ENCODE assay signal across 15 cellular contexts in genomic region chr3:131081224-131081623, GRCh38. TPM values are rescaled to one million over a fixed set of nuclear protein-coding genes. Genes with fewer than 3 reads are reported as not detected.
A peak's percentile ranks its signal among the peaks of the same experiment; 100 is the strongest.
DNase-seq lines count a peak whose midpoint lies in the region; ATAC-seq and TF ChIP-seq lines count a peak whose summit lies in the region.
"Had no signal": no experiment of that assay in that cellular context is flagged by ENCODE, and none has a peak within 500 bp of the region (broad histone marks: within the 10 kb centered on the region; RNA-seq: fewer than 3 reads in every experiment).

No MANE protein-coding gene starts in this region.

- no peak overlapping the region for H4K5ac ChIP-seq in IMR-90 (ENCODE audit: low read depth, low read length)

- no CpG with 5 or more reads among the region's 1 CpG for WGBS in IMR-90 (ENCODE audit: extremely low coverage in 2 of 2, insufficient read length in 1 of 2), 2 experiments

- no peak overlapping the region for H2AFZ ChIP-seq in IMR-90 (replicated peaks; ENCODE audit: low read length, poor library complexity)

- in situ Hi-C loops in IMR-90 (cut with MboI; ENCODE audit: low sequenced_read_pairs) = no loop called here
- in situ Hi-C loops in astrocyte of the spinal cord (cut with HindIII; ENCODE audit: low sequenced_read_pairs) = no loop called here

- H2BK15ac ChIP-seq in IMR-90 (ENCODE audit: low read depth, low read length) = no peak overlapping the region

- BruUV-seq in IMR-90 (replicated peaks; lab: Mats Ljungman, UMichigan) = no TSS peak

- no peak overlapping the region for H3K4me3 ChIP-seq in BLaER1
- H3K4me3 ChIP-seq in IMR-90 (ENCODE audit: insufficient read depth, low read depth, low read length) = no peak overlapping the region
- no peak overlapping the region for H3K4me3 ChIP-seq in astrocyte of the spinal cord (ENCODE audit: low read depth, low read length)
- H3K4me3 ChIP-seq in fibroblast of the aortic adventitia (ENCODE audit: low read depth, low read length) = no peak overlapping the region

- no peak overlapping the region for H2AK9ac ChIP-seq in IMR-90 (replicated peaks; ENCODE audit: low read depth, low read length, poor library complexity)

- TF ChIP-seq RAD21 in IMR-90 (IDR thresholded peaks at IDR 0.05; ENCODE audit: low read length) = no peak

- H2AK5ac ChIP-seq in IMR-90 (ENCODE audit: low read depth, low read length) = no peak overlapping the region

- H3K4me2 ChIP-seq in BLaER1 (0 out of 2 replicates have a peak overlapping the region, but pooled peaks have one; percentile 70), IMR-90 (ENCODE audit: low read depth, low read length) (no peak overlapping the region)

- no peaks in the 10 kb centered on the region for H3K9me3 ChIP-seq in BLaER1
- H3K9me3 ChIP-seq in IMR-90 (ENCODE audit: control insufficient read depth, insufficient read depth, low read length) = no peaks in the 10 kb centered on the region

- H3K23ac ChIP-seq in IMR-90 (ENCODE audit: low read depth, low read length) = no peak overlapping the region

- H2BK5ac ChIP-seq in IMR-90 (ENCODE audit: low read depth, low read length, poor library complexity, severe bottlenecking) = no peak overlapping the region

- no peak overlapping the region for H3K18ac ChIP-seq in IMR-90 (ENCODE audit: low read depth, low read length)

- H4K91ac ChIP-seq in IMR-90 (ENCODE audit: insufficient read depth, low read depth, low read length) = no peak overlapping the region

- POLR2A ChIA-PET in IMR-90 (lab: Charles Lee; ENCODE audit: unreplicated experiment) = no interaction called here

- H3K36me3 ChIP-seq in BLaER1 (no peaks in the 10 kb centered on the region), IMR-90 (ENCODE audit: control insufficient read depth, insufficient read depth, low read length) (no peaks in the 10 kb centered on the region)

- H4K20me1 ChIP-seq in BLaER1 (no peaks in the 10 kb centered on the region; the same call in 1 of the 2 replicates), IMR-90 (ENCODE audit: insufficient read depth, low read length) (no peaks in the 10 kb centered on the region)

- no peak overlapping the region for H3K14ac ChIP-seq in IMR-90 (replicated peaks; ENCODE audit: low read depth, low read length)

- H3K27ac ChIP-seq in BLaER1 (no peak overlapping the region; the same call in 1 of the 2 replicates), IMR-90 (ENCODE audit: insufficient read depth, low read length) (no peak overlapping the region)
- H3K27ac ChIP-seq: C4-2B had no signal

- TF ChIP-seq CTCF in IMR-90 (conservative IDR thresholded peaks at IDR 0.05; ENCODE audit: low read depth, low read length) = no peak
- no peak for TF ChIP-seq CTCF in astrocyte of the spinal cord (IDR thresholded peaks at IDR 0.05; ENCODE audit: low read depth, low read length)
- no peak for TF ChIP-seq CTCF in fibroblast of the aortic adventitia (IDR thresholded peaks at IDR 0.05; ENCODE audit: insufficient read depth, low read length)

- intact Hi-C loops in IMR-90 (cut with micrococcal nuclease) = no loop called here

- dilution Hi-C loops in IMR-90 (cut with HindIII; ENCODE audit: low sequenced_read_pairs, unreplicated experiment) = no loop called here

- no peak overlapping the region for H2BK120ac ChIP-seq in IMR-90 (ENCODE audit: low read depth, low read length)

- peaks cover 65% of the 10 kb centered on the region for H3K4me1 ChIP-seq in BLaER1
- no peaks in the 10 kb centered on the region for H3K4me1 ChIP-seq in IMR-90 (ENCODE audit: control insufficient read depth, insufficient read depth, low read length)

- H3K4ac ChIP-seq in IMR-90 (ENCODE audit: low read depth, low read length) = no peak overlapping the region

- no peak for DNase-seq in IMR-90
- DNase-seq in astrocyte of the spinal cord (ENCODE audit: low read depth, low spot score) = peak; percentile 34
- peak; percentile 32 for DNase-seq in fibroblast of the aortic adventitia (ENCODE audit: low read depth)
- no peak for DNase-seq in activated CD4-positive, alpha-beta T cell treated with anti-CD3 and anti-CD28 coated beads, Interleukin-2, amount 50 U/mL, for 4 hours
- no peak for DNase-seq in stimulated activated CD4-positive, alpha-beta T cell treated with anti-CD3 and anti-CD28 coated beads, Interleukin-1b, Interleukin-23, amount 100 ng/mL, for 48 hours
- DNase-seq in NCI-H1105 (lab: John Stamatoyannopoulos, UW) = no peak
- DNase-seq: 8988T; CD4-positive, alpha-beta memory T cell; DND-41; GDM1 had no signal

- no peak for TF ChIP-seq POLR2A in IMR-90 (IDR thresholded peaks at IDR 0.05; ENCODE audit: low read depth, low read length)

- H3K9ac ChIP-seq in BLaER1 = no peak overlapping the region
- no peak overlapping the region for H3K9ac ChIP-seq in IMR-90 (ENCODE audit: low read depth, low read length)

- no peak overlapping the region for H3K56ac ChIP-seq in IMR-90 (ENCODE audit: extremely low read depth, insufficient read depth, low read length)

- no peak overlapping the region for H4K8ac ChIP-seq in IMR-90 (ENCODE audit: low read depth in 2 of 2, low read length in 2 of 2)

- ATAC-seq in IMR-90 (ENCODE audit: low read depth) (peak; percentile 60), GM21619 (IDR thresholded peaks at IDR 0.05; ENCODE audit: unreplicated experiment) (no peak)
- ATAC-seq: HCT116, HepG2 had no signal

- CTCF ChIA-PET in IMR-90 (lab: Yijun Ruan, JAX) = no interaction called here

- H2BK20ac ChIP-seq in IMR-90 (ENCODE audit: low read depth, low read length) = no peak overlapping the region

- H3K27me3 ChIP-seq in BLaER1 (no peaks in the 10 kb centered on the region), IMR-90 (ENCODE audit: control insufficient read depth, insufficient read depth, low read length) (no peaks in the 10 kb centered on the region)

- no peaks in the 10 kb centered on the region for H3K9me1 ChIP-seq in IMR-90 (ENCODE audit: insufficient read depth, low read length)

- no peaks in the 10 kb centered on the region for H3K79me1 ChIP-seq in IMR-90 (ENCODE audit: low read depth in 1 of 2, low read length in 2 of 2)

TF ChIP-seq in IMR-90, 13 proteins besides CTCF, POLR2A, EP300 and RAD21:
- TF ChIP-seq NFE2L2 (IDR thresholded peaks at IDR 0.05; ENCODE audit: low read depth, low read length) = no peak
- TF ChIP-seq MXI1 (IDR thresholded peaks at IDR 0.05; ENCODE audit: borderline replicate concordance, low read depth, low read length) = no peak
- no peak for TF ChIP-seq USF2 (IDR thresholded peaks at IDR 0.05; ENCODE audit: low read depth, low read length)
- TF ChIP-seq CHD1 (IDR thresholded peaks at IDR 0.05; ENCODE audit: low read depth, low read length) = no peak
- TF ChIP-seq RFX5 (IDR thresholded peaks at IDR 0.05; ENCODE audit: low read depth, low read length) = no peak

RNA-seq across cellular contexts. Expression of gene NEK11, which starts 54.5 kb away (rescaled TPM):
- total RNA-seq in IMR-90 (2012; rRNA removed) (1.6 and 1.9 TPM in 2 replicates), fibroblast of the aortic adventitia (ENCODE audit: low replicate concordance) (15.3 and 82.0 TPM in 2 replicates)
- 0.80 and 1.1 TPM in 2 replicates for polyA plus RNA-seq in IMR-90 (2012; rRNA removed)
- 0.19 and 0.32 TPM in 2 replicates for polyA plus RNA-seq in IMR-90 (2012; cell fraction: cytosol; rRNA removed)
- polyA plus RNA-seq in IMR-90 (2012; cell fraction: nucleus; rRNA removed; ENCODE audit: low replicate concordance) = 0.28 and 1.9 TPM in 2 replicates

RNA-seq across cellular contexts. Expression of gene ASTE1, which starts 54.6 kb away (rescaled TPM):
- total RNA-seq in IMR-90 (2012; rRNA removed) (7.5 and 8.1 TPM in 2 replicates), fibroblast of the aortic adventitia (ENCODE audit: low replicate concordance) (7.5 and 10.1 TPM in 2 replicates)
- polyA plus RNA-seq in IMR-90 (2012; rRNA removed) = 3.2 and 3.3 TPM in 2 replicates
- 1.3 and 1.9 TPM in 2 replicates for polyA plus RNA-seq in IMR-90 (2012; cell fraction: cytosol; rRNA removed)
- 0.82 and 3.4 TPM in 2 replicates for polyA plus RNA-seq in IMR-90 (2012; cell fraction: nucleus; rRNA removed; ENCODE audit: low replicate concordance)

Comparison
In these comparisons a context has a peak if more than half of its experiments do, and no peak if none do; other contexts are left out.
1. DNase-seq: peak in astrocyte of the spinal cord (single experiment) and fibroblast of the aortic adventitia (single experiment); none in IMR-90 (single experiment), activated CD4-positive, alpha-beta T cell treated with anti-CD3 and anti-CD28 coated beads, Interleukin-2, amount 50 U/mL, for 4 hours (0 of 2), stimulated activated CD4-positive, alpha-beta T cell treated with anti-CD3 and anti-CD28 coated beads, Interleukin-1b, Interleukin-23, amount 100 ng/mL, for 48 hours (single experiment) and NCI-H1105 (single experiment).